8 cellular contexts compared by ENCODE assay signal in genomic region chr22:50530857-50531545, GRCh38. TPM values are rescaled to one million over a fixed set of nuclear protein-coding genes. Genes with fewer than 3 reads are reported as not detected.
DNase-seq lines count a peak whose midpoint lies in the region; ATAC-seq and TF ChIP-seq lines count a peak whose summit lies in the region.

No MANE protein-coding gene starts in this region.

- H3K4me3 ChIP-seq in adrenal gland (peak overlapping the region in 3 of 4 donors; percentile 28 to 69 (median 33)), hepatocyte (peak overlapping the region; percentile 52), skeletal muscle satellite cell (ENCODE audit: low read length) (peak overlapping the region; percentile 58)

- ATAC-seq in HG03175 (IDR thresholded peaks at IDR 0.05; ENCODE audit: unreplicated experiment) (peak; percentile 30), GM18861 (IDR thresholded peaks at IDR 0.05; ENCODE audit: unreplicated experiment) (no peak), GM18858 (IDR thresholded peaks at IDR 0.05; ENCODE audit: unreplicated experiment) (no peak)

- peak overlapping the region; percentile 67 for H3K9ac ChIP-seq in skeletal muscle satellite cell (ENCODE audit: low read depth, low read length)

- peak overlapping the region; percentile 77 to 95 (median 89) for H3K27ac ChIP-seq in adrenal gland
- H3K27ac ChIP-seq in hepatocyte = peak overlapping the region; percentile 96

- H3K4me2 ChIP-seq in hepatocyte (peak overlapping the region; percentile 99), skeletal muscle satellite cell (ENCODE audit: low read length) (peak overlapping the region; percentile 73)

- H4K20me1 ChIP-seq in hepatocyte (ENCODE audit: insufficient read depth, poor library complexity, severe bottlenecking) = no peaks in the 10 kb centered on the region

- H3K36me3 ChIP-seq in adrenal gland (replicated peaks in 1 of 2) (no peaks in the 10 kb centered on the region), hepatocyte (replicated peaks; ENCODE audit: insufficient read depth, low read depth) (no peaks in the 10 kb centered on the region), skeletal muscle satellite cell (ENCODE audit: insufficient read depth, low read length) (no peaks in the 10 kb centered on the region)

- peak; percentile 88 for DNase-seq in Caki2 (ENCODE audit: low read depth)
- peak; percentile 58 for DNase-seq in SW480 (ENCODE audit: low spot score)
- peak; percentile 78 to 90 (median 86) for DNase-seq in adrenal gland
- DNase-seq in hepatocyte (ENCODE audit: low spot score) = peak; percentile 91

- 4 to 5% (median 5%) methylated on average over 37 to 53 of the region's 53 CpGs for WGBS in adrenal gland, 4 donors
- WGBS in hepatocyte (ENCODE audit: low lambda C conversion rate, missing lambda C conversion rate) = 16% methylated on average over 41 of the region's 53 CpGs

- H2AFZ ChIP-seq in hepatocyte = peak overlapping the region; percentile 51

- H3K79me2 ChIP-seq in hepatocyte = no peaks in the 10 kb centered on the region

- TF ChIP-seq POLR2A in adrenal gland (IDR thresholded peaks at IDR 0.05) = peak; percentile 35 to 72

- H3K9me2 ChIP-seq in hepatocyte (replicated peaks; ENCODE audit: insufficient read depth) = no peaks in the 10 kb centered on the region

- H3K27me3 ChIP-seq in adrenal gland = no peaks in the 10 kb centered on the region
- peaks cover 11% of the 10 kb centered on the region for H3K27me3 ChIP-seq in hepatocyte
- peaks cover 29% of the 10 kb centered on the region for H3K27me3 ChIP-seq in skeletal muscle satellite cell (ENCODE audit: control insufficient read depth, insufficient read depth, low read length)

- intact Hi-C loops in adrenal gland (cut with DNase I) = no loop called here

- in situ Hi-C loops in Caki2 (cut with HindIII; ENCODE audit: low pct_unique_long_range_greater_than_20kb, low sequenced_read_pairs) = no loop called here

- TF ChIP-seq CTCF in adrenal gland (IDR thresholded peaks at IDR 0.05) (no peak), hepatocyte (IDR thresholded peaks at IDR 0.05; ENCODE audit: poor library complexity) (no peak)

- H3K4me1 ChIP-seq in adrenal gland (replicated peaks in 1 of 2) (peaks cover 25 to 31% of the 10 kb centered on the region in 2 donors), hepatocyte (ENCODE audit: insufficient read depth) (peaks cover 42% of the 10 kb centered on the region), skeletal muscle satellite cell (ENCODE audit: control insufficient read depth, insufficient read depth, low read length) (peaks cover 47% of the 10 kb centered on the region)

- H3K9me3 ChIP-seq in adrenal gland (replicated peaks in 1 of 3) (no peaks in the 10 kb centered on the region), hepatocyte (ENCODE audit: low read depth) (no peaks in the 10 kb centered on the region), skeletal muscle satellite cell (replicated peaks; ENCODE audit: low read length) (no peaks in the 10 kb centered on the region)

RNA-seq across cellular contexts. Expression of gene TYMP, which starts 1.2 kb away (rescaled TPM):
- total RNA-seq in Caki2 (2014; rRNA removed; shearing (Covaris generic); ENCODE audit: low replicate concordance) = 104 and 118 TPM in 2 replicates
- 100 to 1,000 TPM in 3 of 8 donors, 10 to 100 TPM in 5; 14.6 to 152 (median 64.5) TPM for total RNA-seq in adrenal gland
- 10 to 100 TPM; 12.3 to 90.3 (median 89.5) TPM for polyA plus RNA-seq in adrenal gland
- total RNA-seq in hepatocyte = 36.6 and 46.4 TPM in 2 replicates
- 85.7 and 105 TPM in 2 replicates for polyA plus RNA-seq in hepatocyte
- total RNA-seq in skeletal muscle satellite cell (2012; rRNA removed) = 27.9 and 46.7 TPM in 2 replicates

RNA-seq across cellular contexts. Expression of gene SCO2, which starts 5.6 kb away (rescaled TPM):
- total RNA-seq in Caki2 (2014; rRNA removed; shearing (Covaris generic); ENCODE audit: low replicate concordance) = 4.9 TPM in 1 of 2 replicates, not detected in the other
- total RNA-seq in adrenal gland (1 to 10 TPM in 6 of 8 donors, not detected in 2; 1.2 to 7.8 (median 4.1) TPM), hepatocyte (2.0 and 4.1 TPM in 2 replicates)
- polyA plus RNA-seq in adrenal gland (1 to 10 TPM in 2 of 3 donors, not detected in 1; 1.2 to 4.0 TPM), hepatocyte (9.7 and 11.2 TPM in 2 replicates)
- 6.6 and 7.4 TPM in 2 replicates for total RNA-seq in skeletal muscle satellite cell (2012; rRNA removed)

RNA-seq across cellular contexts. Expression of gene KLHDC7B, which starts 14.7 kb away (rescaled TPM):
- total RNA-seq in Caki2 (2014; rRNA removed; shearing (Covaris generic); ENCODE audit: low replicate concordance) = not detected in 2 replicates
- total RNA-seq in adrenal gland (under 1 TPM in 6 of 8 donors, not detected in 2; 0.06 to 0.69 (median 0.30) TPM), hepatocyte (0.92 and 1.7 TPM in 2 replicates)
- polyA plus RNA-seq in adrenal gland (under 1 TPM; 0.09 to 0.24 (median 0.24) TPM), hepatocyte (0.75 and 1.4 TPM in 2 replicates)
- under 0.01 TPM in 2 replicates for total RNA-seq in skeletal muscle satellite cell (2012; rRNA removed)

RNA-seq across cellular contexts. Expression of gene NCAPH2, which starts 23.0 kb away (rescaled TPM):
- total RNA-seq in Caki2 (2014; rRNA removed; shearing (Covaris generic); ENCODE audit: low replicate concordance) = 133 and 152 TPM in 2 replicates
- total RNA-seq in adrenal gland (10 to 100 TPM; 22.9 to 40.2 (median 32.6) TPM), hepatocyte (24.4 and 25.6 TPM in 2 replicates)
- polyA plus RNA-seq in adrenal gland (10 to 100 TPM; 13.8 to 90.5 (median 56.2) TPM), hepatocyte (40.6 and 48.0 TPM in 2 replicates)
- 34.0 and 40.6 TPM in 2 replicates for total RNA-seq in skeletal muscle satellite cell (2012; rRNA removed)

RNA-seq across cellular contexts. Expression of gene LMF2, which starts 23.5 kb away (rescaled TPM):
- 112 and 117 TPM in 2 replicates for total RNA-seq in Caki2 (2014; rRNA removed; shearing (Covaris generic); ENCODE audit: low replicate concordance)
- total RNA-seq in adrenal gland (10 to 100 TPM; 47.5 to 91.0 (median 78.3) TPM), hepatocyte (22.4 and 32.8 TPM in 2 replicates)
- polyA plus RNA-seq in adrenal gland (100 to 1,000 TPM in 1 of 3 donors, 10 to 100 TPM in 1, 1 to 10 TPM in 1; 6.3 to 120 (median 90.3) TPM), hepatocyte (97.6 and 128 TPM in 2 replicates)
- 39.8 and 53.3 TPM in 2 replicates for total RNA-seq in skeletal muscle satellite cell (2012; rRNA removed)
